In genomic region chr21:38852278-38852677, GRCh38 we compare ENCODE assay signal across 16 cellular contexts. TPM values are rescaled to one million over a fixed set of nuclear protein-coding genes. Genes with fewer than 3 reads are reported as not detected.
DNase-seq lines count a peak whose midpoint lies in the region; ATAC-seq and TF ChIP-seq lines count a peak whose summit lies in the region.
"Had no signal": no experiment of that assay in that cellular context is flagged by ENCODE, and none has a peak within 500 bp of the region (broad histone marks: within the 10 kb centered on the region; RNA-seq: fewer than 3 reads in every experiment).

No MANE protein-coding gene starts in this region.

- H2BK15ac ChIP-seq in mesenchymal stem cell (ENCODE audit: low read depth, poor library complexity, severe bottlenecking): no peak overlapping the region

- peak overlapping the region in 8 of 11 experiments; percentile 35 to 94 (median 74); a peak in 14 of 22 replicates for H3K27ac ChIP-seq in BLaER1 treated with 17β-estradiol and CSF1 and Interleukin-3, amounts not matched to agents 10 nM and 100 nM
- H3K27ac ChIP-seq in RWPE2 (ENCODE audit: poor library complexity, severe bottlenecking): peak overlapping the region; percentile 74
- H3K27ac ChIP-seq in mesenchymal stem cell (ENCODE audit: low read length, poor library complexity, severe bottlenecking): no peak overlapping the region

- H3K27ac Mint-ChIP-seq in activated naive CD4-positive, alpha-beta T cell treated with anti-CD3 and anti-CD28 coated beads, Interleukin-2, amount 10 ng/mL, durations not matched to agents 7 days and 5 days: no peak overlapping the region
- H3K27ac Mint-ChIP-seq: B cell; CD8-positive, alpha-beta T cell had no signal

- H3K27me3 Mint-ChIP-seq in activated naive CD4-positive, alpha-beta T cell treated with anti-CD3 and anti-CD28 coated beads, Interleukin-2, amount 10 ng/mL, durations not matched to agents 7 days and 5 days: peaks cover 12% of the 10 kb centered on the region

- H3K4me3 Mint-ChIP-seq in activated naive CD4-positive, alpha-beta T cell treated with anti-CD3 and anti-CD28 coated beads, Interleukin-2, amount 10 ng/mL, durations not matched to agents 7 days and 5 days: no peak overlapping the region
- H3K4me3 Mint-ChIP-seq: B cell; CD8-positive, alpha-beta T cell had no signal

- H2BK5ac ChIP-seq in mesenchymal stem cell (ENCODE audit: low read depth, low read length, poor library complexity, severe bottlenecking): no peak overlapping the region

- no peaks in the 10 kb centered on the region for H3K36me3 Mint-ChIP-seq in activated naive CD4-positive, alpha-beta T cell treated with anti-CD3 and anti-CD28 coated beads, Interleukin-2, amount 10 ng/mL, durations not matched to agents 7 days and 5 days
- H3K36me3 Mint-ChIP-seq: CD8-positive, alpha-beta T cell had no signal

- no peak overlapping the region for H3K4ac ChIP-seq in mesenchymal stem cell (ENCODE audit: low read depth in 1 of 2, low read length in 2 of 2)

- no peaks in the 10 kb centered on the region for H3K36me3 ChIP-seq in BLaER1 treated with 17β-estradiol and CSF1 and Interleukin-3, amounts not matched to agents 10 nM and 100 nM
- H3K36me3 ChIP-seq in RWPE2 (ENCODE audit: low read depth) (no peaks in the 10 kb centered on the region), mesenchymal stem cell (ENCODE audit: control insufficient read depth in 1 of 2, insufficient read depth in 2 of 2, low read depth in 1 of 2, low read length in 2 of 2) (no peaks in the 10 kb centered on the region)

- no peak overlapping the region for H4K8ac ChIP-seq in mesenchymal stem cell (ENCODE audit: low read length)

- DNase-seq in RWPE2 (ENCODE audit: low spot score) (no peak), epithelial cell of esophagus (ENCODE audit: low read depth) (peak; percentile 74), left lobe of liver (ENCODE audit: low spot score) (peak; percentile 21), mesenchymal stem cell (no peak), SKM-1 treated with dmso at 0.1 percent for 144 hours (lab: John Stamatoyannopoulos, UW; ENCODE audit: unreplicated experiment) (no peak)
- DNase-seq in stimulated activated CD4-positive, alpha-beta T cell treated with anti-CD3 and anti-CD28 coated beads, Interleukin-2, amount 100 ng/mL, for 48 hours: no peak
- no peak for DNase-seq in activated naive CD4-positive, alpha-beta T cell treated with anti-CD3 and anti-CD28 coated beads, Interleukin-2, amount 10 ng/mL, durations not matched to agents 7 days and 5 days
- DNase-seq: CD8-positive, alpha-beta T cell; KG1; NCI-H1105; NCI-H187; NCI-H446 treated with DMSO at 0.1 percent for 48 hours; NCI-H748 treated with DMSO at 0.1 percent for 48 hours; Right ventricle myocardium superior had no signal

- H2AK5ac ChIP-seq in mesenchymal stem cell (ENCODE audit: low read length, severe bottlenecking): no peak overlapping the region

- H3K4me1 Mint-ChIP-seq in activated naive CD4-positive, alpha-beta T cell treated with anti-CD3 and anti-CD28 coated beads, Interleukin-2, amount 10 ng/mL, durations not matched to agents 7 days and 5 days: no peaks in the 10 kb centered on the region

- H3K9me3 Mint-ChIP-seq in activated naive CD4-positive, alpha-beta T cell treated with anti-CD3 and anti-CD28 coated beads, Interleukin-2, amount 10 ng/mL, durations not matched to agents 7 days and 5 days: no peaks in the 10 kb centered on the region
- H3K9me3 Mint-ChIP-seq: CD8-positive, alpha-beta T cell had no signal

- peak overlapping the region in 3 of 11 experiments; percentile 14 to 64 (median 61); a peak in 5 of 22 replicates for H3K9ac ChIP-seq in BLaER1 treated with 17β-estradiol and CSF1 and Interleukin-3, amounts not matched to agents 10 nM and 100 nM
- no peak overlapping the region for H3K9ac ChIP-seq in mesenchymal stem cell (ENCODE audit: low read length)

- peak overlapping the region in 1 of 2 experiments; percentile 5 for H3K18ac ChIP-seq in mesenchymal stem cell (ENCODE audit: low read depth in 1 of 2, low read length in 2 of 2)

- H3K79me1 ChIP-seq in mesenchymal stem cell (replicated peaks; ENCODE audit: low read length, poor library complexity, severe bottlenecking): no peaks in the 10 kb centered on the region

- H3K4me2 ChIP-seq in BLaER1 treated with 17β-estradiol and CSF1 and Interleukin-3, amounts not matched to agents 10 nM and 100 nM: peak overlapping the region in 10 of 11 experiments; percentile 5 to 87 (median 72); a peak in 16 of 22 replicates
- no peak overlapping the region for H3K4me2 ChIP-seq in mesenchymal stem cell (ENCODE audit: low read length, poor library complexity, severe bottlenecking)

- H4K20me1 ChIP-seq in BLaER1 treated with 17β-estradiol and CSF1 and Interleukin-3, amounts not matched to agents 10 nM and 100 nM: no peaks in the 10 kb centered on the region

- H3K4me3 ChIP-seq in BLaER1 treated with 17β-estradiol and CSF1 and Interleukin-3, amounts not matched to agents 10 nM and 100 nM: no peak overlapping the region
- H3K4me3 ChIP-seq in RWPE2 (ENCODE audit: severe bottlenecking): no peak overlapping the region
- H3K4me3 ChIP-seq in epithelial cell of esophagus (ENCODE audit: low read length): no peak overlapping the region
- H3K4me3 ChIP-seq in mesenchymal stem cell (ENCODE audit: insufficient read depth in 1 of 2, low read depth in 1 of 2, low read length in 2 of 2): no peak overlapping the region

- no peak overlapping the region for H2AFZ ChIP-seq in mesenchymal stem cell (ENCODE audit: low read depth, low read length)

- no peak overlapping the region for H3K23ac ChIP-seq in mesenchymal stem cell (ENCODE audit: low read length in 2 of 2)

- peaks cover 17 to 50% (median 46%) of the 10 kb centered on the region in 10 experiments for H3K4me1 ChIP-seq in BLaER1 treated with 17β-estradiol and CSF1 and Interleukin-3, amounts not matched to agents 10 nM and 100 nM
- peaks cover 29% of the 10 kb centered on the region for H3K4me1 ChIP-seq in RWPE2 (ENCODE audit: insufficient read depth, poor library complexity, severe bottlenecking)
- peaks cover 11% of the 10 kb centered on the region for H3K4me1 ChIP-seq in mesenchymal stem cell (ENCODE audit: control insufficient read depth, insufficient read depth, low read depth, low read length)

- CTCF ChIA-PET in activated naive CD4-positive, alpha-beta T cell treated with anti-CD3 and anti-CD28 coated beads, Interleukin-2, amount 10 ng/mL, durations not matched to agents 7 days and 5 days (lab: Charles Lee): interaction anchor here (0.6 kb wide), 1 partner anchor 105 kb away, joined by 3 read pairs; no protein-coding TSS in a partner anchor

- H3K9me3 ChIP-seq in BLaER1 treated with 17β-estradiol and CSF1 and Interleukin-3, amounts not matched to agents 10 nM and 100 nM (replicated peaks in 1 of 11): peaks cover 0 to 23% (median 14%) of the 10 kb centered on the region in 11 experiments; a peak in 16 of 22 replicates
- H3K9me3 ChIP-seq in RWPE2 (ENCODE audit: severe bottlenecking) (no peaks in the 10 kb centered on the region), mesenchymal stem cell (ENCODE audit: control insufficient read depth, low read length) (peaks cover 9% of the 10 kb centered on the region)

- H3K27me3 ChIP-seq in BLaER1 treated with 17β-estradiol and CSF1 and Interleukin-3, amounts not matched to agents 10 nM and 100 nM: no peaks in the 10 kb centered on the region
- no peaks in the 10 kb centered on the region for H3K27me3 ChIP-seq in RWPE2 (ENCODE audit: insufficient read depth, poor library complexity, severe bottlenecking)
- peaks cover 0 to 14% of the 10 kb centered on the region in 2 experiments for H3K27me3 ChIP-seq in mesenchymal stem cell (ENCODE audit: control insufficient read depth in 1 of 2, insufficient read depth in 1 of 2, low read length in 2 of 2)

- H4K91ac ChIP-seq in mesenchymal stem cell (ENCODE audit: low read length): no peak overlapping the region

- H2BK12ac ChIP-seq in mesenchymal stem cell (ENCODE audit: low read length in 2 of 2): peak overlapping the region in 1 of 2 experiments; percentile 45

- H3K14ac ChIP-seq in mesenchymal stem cell (ENCODE audit: low read length in 2 of 2): no peak overlapping the region

- H2BK120ac ChIP-seq in mesenchymal stem cell (ENCODE audit: low read depth, low read length): no peak overlapping the region

- WGBS in mesenchymal stem cell: 96% methylated on average over 3 of the region's 3 CpGs

- ATAC-seq in RWPE2 (ENCODE audit: low read depth): peak; percentile 17; the same call in 1 of the 3 replicates
- ATAC-seq in left lobe of liver: no peak
- ATAC-seq: CD8-positive, alpha-beta T cell had no signal

- no peak for TF ChIP-seq CTCF in RWPE2 (IDR thresholded peaks at IDR 0.05; ENCODE audit: poor library complexity, severe bottlenecking)
- TF ChIP-seq CTCF in epithelial cell of esophagus (IDR thresholded peaks at IDR 0.05; ENCODE audit: insufficient read depth, low read depth, low read length, missing control alignments): no peak

RNA-seq across cellular contexts. Expression of gene ETS2, which starts 46.5 kb away (rescaled TPM):
- total RNA-seq in left lobe of liver: 40.9 TPM
- polyA plus RNA-seq in mesenchymal stem cell (2013, experiment 1 of 2): 85.3 TPM
- polyA plus RNA-seq in mesenchymal stem cell (2013, experiment 2 of 2): 83.5 TPM

Comparison
In these comparisons a context has a peak if more than half of its experiments do, and no peak if none do; other contexts are left out.
1. DNase-seq: peak in epithelial cell of esophagus (single experiment) and left lobe of liver (single experiment); none in RWPE2 (single experiment), mesenchymal stem cell (single experiment), SKM-1 treated with dmso at 0.1 percent for 144 hours (single experiment), stimulated activated CD4-positive, alpha-beta T cell treated with anti-CD3 and anti-CD28 coated beads, Interleukin-2, amount 100 ng/mL, for 48 hours (0 of 2) and activated naive CD4-positive, alpha-beta T cell treated with anti-CD3 and anti-CD28 coated beads, Interleukin-2, amount 10 ng/mL, durations not matched to agents 7 days and 5 days (single experiment).